ENCODE assay signal across 1 cellular context in the genomic region with DNA sequence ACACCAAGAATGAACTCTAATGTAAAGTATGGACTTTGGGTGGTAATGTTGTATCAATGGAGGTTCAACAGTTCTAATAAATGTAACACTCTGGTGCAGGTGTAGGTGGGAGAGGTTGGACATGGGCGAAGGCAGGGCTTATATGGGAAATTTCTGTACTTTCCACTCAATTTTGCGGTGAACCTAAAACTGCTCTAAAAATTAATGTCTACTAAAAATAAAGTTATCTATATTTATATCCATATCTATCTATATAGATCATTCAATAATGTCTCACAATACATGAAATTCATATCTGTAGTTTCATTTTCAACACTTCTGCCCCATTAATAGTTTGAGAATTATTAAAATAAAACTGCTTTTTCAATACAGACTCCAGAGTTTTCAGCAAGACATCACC.
TF ChIP-seq lines count a peak whose summit lies in the region.

No MANE protein-coding gene starts in this region.

TF ChIP-seq in GM12878, 131 proteins besides CTCF, POLR2A, EP300 and RAD21:
- TF ChIP-seq, protein P1, sequence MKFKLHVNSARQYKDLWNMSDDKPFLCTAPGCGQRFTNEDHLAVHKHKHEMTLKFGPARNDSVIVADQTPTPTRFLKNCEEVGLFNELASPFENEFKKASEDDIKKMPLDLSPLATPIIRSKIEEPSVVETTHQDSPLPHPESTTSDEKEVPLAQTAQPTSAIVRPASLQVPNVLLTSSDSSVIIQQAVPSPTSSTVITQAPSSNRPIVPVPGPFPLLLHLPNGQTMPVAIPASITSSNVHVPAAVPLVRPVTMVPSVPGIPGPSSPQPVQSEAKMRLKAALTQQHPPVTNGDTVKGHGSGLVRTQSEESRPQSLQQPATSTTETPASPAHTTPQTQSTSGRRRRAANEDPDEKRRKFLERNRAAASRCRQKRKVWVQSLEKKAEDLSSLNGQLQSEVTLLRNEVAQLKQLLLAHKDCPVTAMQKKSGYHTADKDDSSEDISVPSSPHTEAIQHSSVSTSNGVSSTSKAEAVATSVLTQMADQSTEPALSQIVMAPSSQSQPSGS (IDR thresholded peaks at IDR 0.05; ENCODE audit: low read length) = peak; percentile 75
- peak; percentile 95 for TF ChIP-seq MEF2A (IDR thresholded peaks at IDR 0.05; ENCODE audit: insufficient read depth, low read depth, low read length)
- peak; percentile 73; the same call in 1 of the 2 replicates for TF ChIP-seq FOXM1 (IDR thresholded peaks at IDR 0.05; ENCODE audit: low read depth, low read length)
- TF ChIP-seq EED (IDR thresholded peaks at IDR 0.05; ENCODE audit: low read depth) = no peak
- TF ChIP-seq NFIC (IDR thresholded peaks at IDR 0.05; ENCODE audit: low read depth, low read length) = peak; percentile 93; the same call in 1 of the 2 replicates
- no peak for TF ChIP-seq BACH1 (IDR thresholded peaks at IDR 0.05; ENCODE audit: borderline replicate concordance)
- TF ChIP-seq, protein P2, sequence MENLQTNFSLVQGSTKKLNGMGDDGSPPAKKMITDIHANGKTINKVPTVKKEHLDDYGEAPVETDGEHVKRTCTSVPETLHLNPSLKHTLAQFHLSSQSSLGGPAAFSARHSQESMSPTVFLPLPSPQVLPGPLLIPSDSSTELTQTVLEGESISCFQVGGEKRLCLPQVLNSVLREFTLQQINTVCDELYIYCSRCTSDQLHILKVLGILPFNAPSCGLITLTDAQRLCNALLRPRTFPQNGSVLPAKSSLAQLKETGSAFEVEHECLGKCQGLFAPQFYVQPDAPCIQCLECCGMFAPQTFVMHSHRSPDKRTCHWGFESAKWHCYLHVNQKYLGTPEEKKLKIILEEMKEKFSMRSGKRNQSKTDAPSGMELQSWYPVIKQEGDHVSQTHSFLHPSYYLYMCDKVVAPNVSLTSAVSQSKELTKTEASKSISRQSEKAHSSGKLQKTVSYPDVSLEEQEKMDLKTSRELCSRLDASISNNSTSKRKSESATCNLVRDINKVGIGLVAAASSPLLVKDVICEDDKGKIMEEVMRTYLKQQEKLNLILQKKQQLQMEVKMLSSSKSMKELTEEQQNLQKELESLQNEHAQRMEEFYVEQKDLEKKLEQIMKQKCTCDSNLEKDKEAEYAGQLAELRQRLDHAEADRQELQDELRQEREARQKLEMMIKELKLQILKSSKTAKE (IDR thresholded peaks at IDR 0.05; ENCODE audit: low read depth, poor library complexity, severe bottlenecking) = no peak
- TF ChIP-seq SIX5 (IDR thresholded peaks at IDR 0.05; ENCODE audit: low read depth, low read length, severe bottlenecking) = no peak
- no peak for TF ChIP-seq IRF4 (IDR thresholded peaks at IDR 0.05; ENCODE audit: low read depth, low read length)
- peak; percentile 19; the same call in 1 of the 2 replicates for TF ChIP-seq MTA2 (IDR thresholded peaks at IDR 0.05; ENCODE audit: low read depth)
- TF ChIP-seq, protein P3, sequence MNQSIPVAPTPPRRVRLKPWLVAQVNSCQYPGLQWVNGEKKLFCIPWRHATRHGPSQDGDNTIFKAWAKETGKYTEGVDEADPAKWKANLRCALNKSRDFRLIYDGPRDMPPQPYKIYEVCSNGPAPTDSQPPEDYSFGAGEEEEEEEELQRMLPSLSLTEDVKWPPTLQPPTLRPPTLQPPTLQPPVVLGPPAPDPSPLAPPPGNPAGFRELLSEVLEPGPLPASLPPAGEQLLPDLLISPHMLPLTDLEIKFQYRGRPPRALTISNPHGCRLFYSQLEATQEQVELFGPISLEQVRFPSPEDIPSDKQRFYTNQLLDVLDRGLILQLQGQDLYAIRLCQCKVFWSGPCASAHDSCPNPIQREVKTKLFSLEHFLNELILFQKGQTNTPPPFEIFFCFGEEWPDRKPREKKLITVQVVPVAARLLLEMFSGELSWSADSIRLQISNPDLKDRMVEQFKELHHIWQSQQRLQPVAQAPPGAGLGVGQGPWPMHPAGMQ (IDR thresholded peaks at IDR 0.05; ENCODE audit: borderline replicate concordance) = no peak
- TF ChIP-seq ETV6 (conservative IDR thresholded peaks at IDR 0.05 in 1 of 2, IDR thresholded peaks at IDR 0.05 in 1 of 2; ENCODE audit: borderline replicate concordance in 1 of 2, low read depth in 1 of 2) = no peak
- peak; percentile 25; the same call in 1 of the 2 replicates for TF ChIP-seq CREM (IDR thresholded peaks at IDR 0.05; ENCODE audit: low read depth)
- peak; percentile 85 for TF ChIP-seq RUNX3 (IDR thresholded peaks at IDR 0.05; ENCODE audit: low read length)
- no peak; the same call in 1 of the 2 replicates for TF ChIP-seq ZBED1 (IDR thresholded peaks at IDR 0.05; ENCODE audit: borderline replicate concordance)
- no peak for TF ChIP-seq TAF1 (IDR thresholded peaks at IDR 0.05; ENCODE audit: borderline replicate concordance, low read depth, low read length)
- TF ChIP-seq MTA3 (IDR thresholded peaks at IDR 0.05; ENCODE audit: borderline replicate concordance, low read length) = peak; percentile 67; the same call in 1 of the 2 replicates
- no peak for TF ChIP-seq BCL11A (IDR thresholded peaks at IDR 0.05; ENCODE audit: low read depth, low read length)
- TF ChIP-seq NFYA (IDR thresholded peaks at IDR 0.05; ENCODE audit: borderline replicate concordance, low read depth, low read length) = no peak
- TF ChIP-seq, protein P4, sequence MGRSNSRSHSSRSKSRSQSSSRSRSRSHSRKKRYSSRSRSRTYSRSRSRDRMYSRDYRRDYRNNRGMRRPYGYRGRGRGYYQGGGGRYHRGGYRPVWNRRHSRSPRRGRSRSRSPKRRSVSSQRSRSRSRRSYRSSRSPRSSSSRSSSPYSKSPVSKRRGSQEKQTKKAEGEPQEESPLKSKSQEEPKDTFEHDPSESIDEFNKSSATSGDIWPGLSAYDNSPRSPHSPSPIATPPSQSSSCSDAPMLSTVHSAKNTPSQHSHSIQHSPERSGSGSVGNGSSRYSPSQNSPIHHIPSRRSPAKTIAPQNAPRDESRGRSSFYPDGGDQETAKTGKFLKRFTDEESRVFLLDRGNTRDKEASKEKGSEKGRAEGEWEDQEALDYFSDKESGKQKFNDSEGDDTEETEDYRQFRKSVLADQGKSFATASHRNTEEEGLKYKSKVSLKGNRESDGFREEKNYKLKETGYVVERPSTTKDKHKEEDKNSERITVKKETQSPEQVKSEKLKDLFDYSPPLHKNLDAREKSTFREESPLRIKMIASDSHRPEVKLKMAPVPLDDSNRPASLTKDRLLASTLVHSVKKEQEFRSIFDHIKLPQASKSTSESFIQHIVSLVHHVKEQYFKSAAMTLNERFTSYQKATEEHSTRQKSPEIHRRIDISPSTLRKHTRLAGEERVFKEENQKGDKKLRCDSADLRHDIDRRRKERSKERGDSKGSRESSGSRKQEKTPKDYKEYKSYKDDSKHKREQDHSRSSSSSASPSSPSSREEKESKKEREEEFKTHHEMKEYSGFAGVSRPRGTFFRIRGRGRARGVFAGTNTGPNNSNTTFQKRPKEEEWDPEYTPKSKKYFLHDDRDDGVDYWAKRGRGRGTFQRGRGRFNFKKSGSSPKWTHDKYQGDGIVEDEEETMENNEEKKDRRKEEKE (IDR thresholded peaks at IDR 0.05) = no peak
- TF ChIP-seq, protein P5, sequence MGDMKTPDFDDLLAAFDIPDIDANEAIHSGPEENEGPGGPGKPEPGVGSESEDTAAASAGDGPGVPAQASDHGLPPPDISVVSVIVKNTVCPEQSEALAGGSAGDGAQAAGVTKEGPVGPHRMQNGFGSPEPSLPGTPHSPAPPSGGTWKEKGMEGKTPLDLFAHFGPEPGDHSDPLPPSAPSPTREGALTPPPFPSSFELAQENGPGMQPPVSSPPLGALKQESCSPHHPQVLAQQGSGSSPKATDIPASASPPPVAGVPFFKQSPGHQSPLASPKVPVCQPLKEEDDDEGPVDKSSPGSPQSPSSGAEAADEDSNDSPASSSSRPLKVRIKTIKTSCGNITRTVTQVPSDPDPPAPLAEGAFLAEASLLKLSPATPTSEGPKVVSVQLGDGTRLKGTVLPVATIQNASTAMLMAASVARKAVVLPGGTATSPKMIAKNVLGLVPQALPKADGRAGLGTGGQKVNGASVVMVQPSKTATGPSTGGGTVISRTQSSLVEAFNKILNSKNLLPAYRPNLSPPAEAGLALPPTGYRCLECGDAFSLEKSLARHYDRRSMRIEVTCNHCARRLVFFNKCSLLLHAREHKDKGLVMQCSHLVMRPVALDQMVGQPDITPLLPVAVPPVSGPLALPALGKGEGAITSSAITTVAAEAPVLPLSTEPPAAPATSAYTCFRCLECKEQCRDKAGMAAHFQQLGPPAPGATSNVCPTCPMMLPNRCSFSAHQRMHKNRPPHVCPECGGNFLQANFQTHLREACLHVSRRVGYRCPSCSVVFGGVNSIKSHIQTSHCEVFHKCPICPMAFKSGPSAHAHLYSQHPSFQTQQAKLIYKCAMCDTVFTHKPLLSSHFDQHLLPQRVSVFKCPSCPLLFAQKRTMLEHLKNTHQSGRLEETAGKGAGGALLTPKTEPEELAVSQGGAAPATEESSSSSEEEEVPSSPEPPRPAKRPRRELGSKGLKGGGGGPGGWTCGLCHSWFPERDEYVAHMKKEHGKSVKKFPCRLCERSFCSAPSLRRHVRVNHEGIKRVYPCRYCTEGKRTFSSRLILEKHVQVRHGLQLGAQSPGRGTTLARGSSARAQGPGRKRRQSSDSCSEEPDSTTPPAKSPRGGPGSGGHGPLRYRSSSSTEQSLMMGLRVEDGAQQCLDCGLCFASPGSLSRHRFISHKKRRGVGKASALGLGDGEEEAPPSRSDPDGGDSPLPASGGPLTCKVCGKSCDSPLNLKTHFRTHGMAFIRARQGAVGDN (IDR thresholded peaks at IDR 0.05) = no peak
- TF ChIP-seq CEBPB (IDR thresholded peaks at IDR 0.05; ENCODE audit: borderline replicate concordance in 1 of 2, low read depth in 2 of 2, low read length in 2 of 2) = 0 out of 4 replicates have a peak, but pooled peaks of 1 of the 2 experiments have one; percentile 44
- TF ChIP-seq NR2C2 (IDR thresholded peaks at IDR 0.05; ENCODE audit: borderline replicate concordance, control insufficient read depth, insufficient read length, low read depth) = no peak
- no peak for TF ChIP-seq STAT1 (conservative IDR thresholded peaks at IDR 0.05)
- no peak for TF ChIP-seq FOXK2 (IDR thresholded peaks at IDR 0.05)
- 0 out of 2 replicates have a peak, but pooled peaks have one; percentile 25 for TF ChIP-seq PML (IDR thresholded peaks at IDR 0.05; ENCODE audit: low read length)
- peak; percentile 67 for TF ChIP-seq JUNB (IDR thresholded peaks at IDR 0.05)
- TF ChIP-seq EGR1 (IDR thresholded peaks at IDR 0.05; ENCODE audit: borderline replicate concordance in 1 of 2, low read depth in 2 of 2, low read length in 2 of 2) = no peak
- no peak for TF ChIP-seq SMAD1 (IDR thresholded peaks at IDR 0.05; ENCODE audit: low read depth, partially characterized antibody)
- TF ChIP-seq, protein P6, sequence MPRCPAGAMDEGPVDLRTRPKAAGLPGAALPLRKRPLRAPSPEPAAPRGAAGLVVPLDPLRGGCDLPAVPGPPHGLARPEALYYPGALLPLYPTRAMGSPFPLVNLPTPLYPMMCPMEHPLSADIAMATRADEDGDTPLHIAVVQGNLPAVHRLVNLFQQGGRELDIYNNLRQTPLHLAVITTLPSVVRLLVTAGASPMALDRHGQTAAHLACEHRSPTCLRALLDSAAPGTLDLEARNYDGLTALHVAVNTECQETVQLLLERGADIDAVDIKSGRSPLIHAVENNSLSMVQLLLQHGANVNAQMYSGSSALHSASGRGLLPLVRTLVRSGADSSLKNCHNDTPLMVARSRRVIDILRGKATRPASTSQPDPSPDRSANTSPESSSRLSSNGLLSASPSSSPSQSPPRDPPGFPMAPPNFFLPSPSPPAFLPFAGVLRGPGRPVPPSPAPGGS (IDR thresholded peaks at IDR 0.05; ENCODE audit: borderline replicate concordance, insufficient read depth, low read depth, low read length, poor library complexity, severe bottlenecking) = no peak
- TF ChIP-seq RELB (IDR thresholded peaks at IDR 0.05; ENCODE audit: low read depth) = peak; percentile 52; the same call in 1 of the 2 replicates
- no peak for TF ChIP-seq EZH2 (IDR thresholded peaks at IDR 0.05; ENCODE audit: borderline replicate concordance, control insufficient read depth, low read depth, low read length)
- TF ChIP-seq SMC3 (IDR thresholded peaks at IDR 0.05; ENCODE audit: borderline replicate concordance, low read length) = no peak
- no peak for TF ChIP-seq NBN (IDR thresholded peaks at IDR 0.05)
- TF ChIP-seq RAD51 (IDR thresholded peaks at IDR 0.05) = no peak
- no peak for TF ChIP-seq HDGF (IDR thresholded peaks at IDR 0.05)
- TF ChIP-seq ZSCAN29 (IDR thresholded peaks at IDR 0.05) = no peak
- TF ChIP-seq SRF (IDR thresholded peaks at IDR 0.05; ENCODE audit: low read depth in 2 of 2, low read length in 2 of 2) = no peak
- no peak for TF ChIP-seq MYB (IDR thresholded peaks at IDR 0.05; ENCODE audit: borderline replicate concordance, low read depth, low read length)
- TF ChIP-seq ZNF217 (IDR thresholded peaks at IDR 0.05) = no peak
- no peak for TF ChIP-seq ZNF207 (IDR thresholded peaks at IDR 0.05; ENCODE audit: borderline replicate concordance)
- no peak for TF ChIP-seq MYC (IDR thresholded peaks at IDR 0.05; ENCODE audit: insufficient read depth, insufficient read length, insufficient replicate concordance, low read length, severe bottlenecking)
